Comparison of ENCODE assay signal across 8 cellular contexts in genomic region chr3:36944012-36944640, GRCh38. TPM values are rescaled to one million over a fixed set of nuclear protein-coding genes. Genes with fewer than 3 reads are reported as not detected.
DNase-seq lines count a peak whose midpoint lies in the region; ATAC-seq and TF ChIP-seq lines count a peak whose summit lies in the region.

No MANE protein-coding gene starts in this region.

- H3K27me3 Mint-ChIP-seq in CD8-positive, alpha-beta T cell (ENCODE audit: low read depth) = no peaks in the 10 kb centered on the region
- H3K27me3 Mint-ChIP-seq in central memory CD8-positive, alpha-beta T cell = no peaks in the 10 kb centered on the region

- ATAC-seq in CD8-positive, alpha-beta T cell = peak; percentile 34
- ATAC-seq in GM19328 (IDR thresholded peaks at IDR 0.05; ENCODE audit: unreplicated experiment) = peak; percentile 48
- peak; percentile 49 for ATAC-seq in HG03442 (IDR thresholded peaks at IDR 0.05; ENCODE audit: unreplicated experiment)
- ATAC-seq in central memory CD8-positive, alpha-beta T cell (replicated peaks; ENCODE audit: extremely low read depth, poor library complexity, severe bottlenecking) = peak; percentile 18

- H3K4me3 Mint-ChIP-seq in CD8-positive, alpha-beta T cell = peak overlapping the region; percentile 83
- H3K4me3 Mint-ChIP-seq in central memory CD8-positive, alpha-beta T cell = peak overlapping the region; percentile 75

- intact Hi-C loops in CD8-positive, alpha-beta T cell (cut with DNase I, micrococcal nuclease) = loop anchor here (1.0 to 2.0 kb wide), 3 partner anchors 32 to 49 kb away; partner anchors contain the start of genes EPM2AIP1 (in 1 of the 2) and MLH1 (in 1 of the 2)

- H3K4me1 Mint-ChIP-seq in CD8-positive, alpha-beta T cell (ENCODE audit: low read depth) = peaks cover 23% of the 10 kb centered on the region
- peaks cover 20% of the 10 kb centered on the region for H3K4me1 Mint-ChIP-seq in central memory CD8-positive, alpha-beta T cell

- POLR2A ChIA-PET in CD8-positive, alpha-beta T cell (lab: Charles Lee) = interaction anchor here (0.6 to 2.8 kb wide), 17 partner anchors 9 to 315 kb away, joined by 3 to 22 read pairs (median 6); partner anchors contain the start of genes EPM2AIP1 and MLH1

- H3K36me3 ChIP-seq in CD8-positive, alpha-beta T cell (ENCODE audit: insufficient read depth, low read length) = no peaks in the 10 kb centered on the region

- no peak for TF ChIP-seq CTCF in CD8-positive, alpha-beta T cell (IDR thresholded peaks at IDR 0.05)

- peak overlapping the region; percentile 82 for H3K4me3 ChIP-seq in CD8-positive, alpha-beta T cell (ENCODE audit: low read depth, low read length)

- H3K4me1 ChIP-seq in CD8-positive, alpha-beta T cell (ENCODE audit: insufficient read depth, low read length) = peaks cover 13% of the 10 kb centered on the region

- peak in 5 of 7 experiments; percentile 27 to 66 (median 37) for DNase-seq in CD8-positive, alpha-beta T cell
- DNase-seq in T-helper 2 cell (peak; percentile 6 to 51 (median 15)), islet precursor cell (peak; percentile 77), smooth muscle cell of the brain vasculature (ENCODE audit: low read depth, low spot score) (peak; percentile 24), GF-D8 (lab: John Stamatoyannopoulos, UW) (no peak)
- DNase-seq in central memory CD8-positive, alpha-beta T cell (ENCODE audit: low spot score in 2 of 2) = peak in 1 of 2 donors; percentile 21

- CTCF ChIA-PET in CD8-positive, alpha-beta T cell (lab: Charles Lee) = interaction anchor here (0.9 to 4.8 kb wide), 4 partner anchors 13 to 274 kb away, joined by 3 to 35 read pairs (median 4); no protein-coding TSS in a partner anchor

- H3K9me3 ChIP-seq in CD8-positive, alpha-beta T cell (ENCODE audit: low read length) = no peaks in the 10 kb centered on the region

- peak overlapping the region; percentile 82 for H3K27ac Mint-ChIP-seq in CD8-positive, alpha-beta T cell
- H3K27ac Mint-ChIP-seq in central memory CD8-positive, alpha-beta T cell (ENCODE audit: low read depth) = peak overlapping the region; percentile 46

- H3K36me3 Mint-ChIP-seq in CD8-positive, alpha-beta T cell = peaks cover 12% of the 10 kb centered on the region
- H3K36me3 Mint-ChIP-seq in central memory CD8-positive, alpha-beta T cell (ENCODE audit: insufficient read depth) = peaks cover 2% of the 10 kb centered on the region

- peak overlapping the region; percentile 68 for H3K27ac ChIP-seq in CD8-positive, alpha-beta T cell (ENCODE audit: low read depth, low read length)

- H3K27me3 ChIP-seq in CD8-positive, alpha-beta T cell (ENCODE audit: insufficient read depth, low read length) = no peaks in the 10 kb centered on the region

- H3K9me3 Mint-ChIP-seq in CD8-positive, alpha-beta T cell = peaks cover 15% of the 10 kb centered on the region
- H3K9me3 Mint-ChIP-seq in central memory CD8-positive, alpha-beta T cell = peaks cover 5% of the 10 kb centered on the region

RNA-seq across cellular contexts. Expression of gene TRANK1, which starts 0.7 kb away (rescaled TPM):
- 10 to 100 TPM; 34.9 to 36.4 TPM for total RNA-seq in CD8-positive, alpha-beta T cell

RNA-seq across cellular contexts. Expression of gene EPM2AIP1, which starts 48.8 kb away (rescaled TPM):
- 10 to 100 TPM; 17.1 to 19.8 TPM for total RNA-seq in CD8-positive, alpha-beta T cell

RNA-seq across cellular contexts. Expression of gene MLH1, which starts 49.2 kb away (rescaled TPM):
- 10 to 100 TPM; 21.4 to 23.9 TPM for total RNA-seq in CD8-positive, alpha-beta T cell
